In genomic region chr5:159184858-159185381, GRCh38 we compare ENCODE assay signal across 8 cellular contexts. TPM values are rescaled to one million over a fixed set of nuclear protein-coding genes. Genes with fewer than 3 reads are reported as not detected.
DNase-seq lines count a peak whose midpoint lies in the region; ATAC-seq and TF ChIP-seq lines count a peak whose summit lies in the region.

No MANE protein-coding gene starts in this region.

- H2AFZ ChIP-seq in mammary epithelial cell (ENCODE audit: low read depth, low read length) (peak overlapping the region; percentile 66), osteoblast (ENCODE audit: low read length) (no peak overlapping the region)

- intact Hi-C loops in mammary epithelial cell (cut with micrococcal nuclease), result no loop called here

- H3K27me3 ChIP-seq in mammary epithelial cell (ENCODE audit: insufficient read depth, low read length) (no peaks in the 10 kb centered on the region), osteoblast (ENCODE audit: insufficient read depth, low read length) (no peaks in the 10 kb centered on the region)

- ATAC-seq in GM18868 (IDR thresholded peaks at IDR 0.05; ENCODE audit: unreplicated experiment), result peak; percentile 52

- BruUV-seq in mammary epithelial cell (replicated peaks; lab: Mats Ljungman, UMichigan), result no TSS peak

- H3K9me3 ChIP-seq in mammary epithelial cell (replicated peaks; ENCODE audit: insufficient read depth, low read length) (no peaks in the 10 kb centered on the region), osteoblast (ENCODE audit: low read depth, low read length) (no peaks in the 10 kb centered on the region)

- H3K4me2 ChIP-seq in mammary epithelial cell (ENCODE audit: insufficient read depth, low read depth, low read length) (peak overlapping the region; percentile 85), osteoblast (ENCODE audit: insufficient read depth, low read length) (peak overlapping the region; percentile 64)

- TF ChIP-seq CTCF in mammary epithelial cell (conservative IDR thresholded peaks at IDR 0.05 in 1 of 2, IDR thresholded peaks at IDR 0.05 in 1 of 2; ENCODE audit: extremely low read depth in 1 of 2, insufficient read depth in 1 of 2, low read depth in 1 of 2, low read length in 2 of 2) (no peak), osteoblast (IDR thresholded peaks at IDR 0.05; ENCODE audit: extremely low read depth, low read depth, low read length) (no peak)

- peak overlapping the region; percentile 79 for H3K9ac ChIP-seq in mammary epithelial cell (ENCODE audit: insufficient read depth, low read length)

- WGBS in mammary epithelial cell (ENCODE audit: low coverage, missing lambda C conversion rate), result 1% methylated on average over 4 of the region's 4 CpGs

- peaks cover 33% of the 10 kb centered on the region for H3K36me3 ChIP-seq in mammary epithelial cell (ENCODE audit: insufficient read depth, low read length)
- peaks cover 2% of the 10 kb centered on the region for H3K36me3 ChIP-seq in osteoblast (ENCODE audit: insufficient read depth, low read length)

- H3K27ac ChIP-seq in mammary epithelial cell (ENCODE audit: insufficient read depth, low read depth, low read length) (peak overlapping the region; percentile 95), osteoblast (ENCODE audit: low read depth, low read length) (peak overlapping the region; percentile 89)

- H3K4me3 ChIP-seq in mammary epithelial cell (replicated peaks in 1 of 3; ENCODE audit: insufficient read depth in 1 of 3, low read depth in 2 of 3, low read length in 3 of 3) (peak overlapping the region in 1 of 3 experiments; percentile 22), osteoblast (ENCODE audit: insufficient read depth, low read length) (peak overlapping the region; percentile 10)

- peak; percentile 65 for DNase-seq in LHCN-M2 (ENCODE audit: low read depth)
- peak; percentile 87 for DNase-seq in mammary epithelial cell
- peak; percentile 88 for DNase-seq in osteoblast (ENCODE audit: insufficient read length, low spot score, missing footprints)
- DNase-seq in HT-29 (ENCODE audit: low spot score), result no peak
- DNase-seq in cortex of kidney (lab: John Stamatoyannopoulos, UW), result no peak
- no peak for DNase-seq in COLO829 (ENCODE audit: low spot score)
- DNase-seq in NCI-H128 (lab: John Stamatoyannopoulos, UW; ENCODE audit: unreplicated experiment), result no peak

- dilution Hi-C loops in mammary epithelial cell (cut with HindIII; ENCODE audit: low sequenced_read_pairs), result no loop called here

- peaks cover 38% of the 10 kb centered on the region for H3K4me1 ChIP-seq in mammary epithelial cell (ENCODE audit: insufficient read depth, low read length)
- H3K4me1 ChIP-seq in osteoblast (ENCODE audit: insufficient read depth, low read length), result peaks cover 76% of the 10 kb centered on the region

- H3K79me2 ChIP-seq in mammary epithelial cell (ENCODE audit: insufficient read depth, low read length), result peaks cover 86% of the 10 kb centered on the region
- peaks cover 49% of the 10 kb centered on the region for H3K79me2 ChIP-seq in osteoblast (ENCODE audit: insufficient read depth, low read length)

- H4K20me1 ChIP-seq in mammary epithelial cell (ENCODE audit: insufficient read depth, low read length) (no peaks in the 10 kb centered on the region), osteoblast (ENCODE audit: insufficient read depth, low read length) (no peaks in the 10 kb centered on the region)

- in situ Hi-C loops in mammary epithelial cell (cut with MboI; ENCODE audit: low sequenced_read_pairs in 2 of 2), result no loop called here

- CTCF ChIA-PET in mammary epithelial cell (lab: Charles Lee; ENCODE audit: low non-redundant PET), result no interaction called here

RNA-seq across cellular contexts. Expression of gene RNF145, which starts 24.4 kb away (rescaled TPM):
- total RNA-seq in LHCN-M2 (2014; rRNA removed) (43.7 and 44.4 TPM in 2 replicates), mammary epithelial cell (10 to 100 TPM; 63.2 to 78.9 TPM), osteoblast (37.7 and 38.4 TPM in 2 replicates)
- polyA plus RNA-seq in LHCN-M2 (2012), result 22.6 TPM
- polyA plus RNA-seq in mammary epithelial cell, result 84.8 TPM
- polyA minus RNA-seq in mammary epithelial cell, result 152 TPM
- total RNA-seq in HT-29 (2014; rRNA removed; shearing (Covaris generic)), result 14.3 and 14.4 TPM in 2 replicates

Comparison
In these comparisons a context has a peak if more than half of its experiments do, and no peak if none do; other contexts are left out.
1. DNase-seq: peak in LHCN-M2 (single experiment), mammary epithelial cell (single experiment) and osteoblast (single experiment); none in HT-29 (single experiment), cortex of kidney (single experiment), COLO829 (single experiment) and NCI-H128 (single experiment).